Comparison of ENCODE assay signal across 8 cellular contexts in the genomic region with DNA sequence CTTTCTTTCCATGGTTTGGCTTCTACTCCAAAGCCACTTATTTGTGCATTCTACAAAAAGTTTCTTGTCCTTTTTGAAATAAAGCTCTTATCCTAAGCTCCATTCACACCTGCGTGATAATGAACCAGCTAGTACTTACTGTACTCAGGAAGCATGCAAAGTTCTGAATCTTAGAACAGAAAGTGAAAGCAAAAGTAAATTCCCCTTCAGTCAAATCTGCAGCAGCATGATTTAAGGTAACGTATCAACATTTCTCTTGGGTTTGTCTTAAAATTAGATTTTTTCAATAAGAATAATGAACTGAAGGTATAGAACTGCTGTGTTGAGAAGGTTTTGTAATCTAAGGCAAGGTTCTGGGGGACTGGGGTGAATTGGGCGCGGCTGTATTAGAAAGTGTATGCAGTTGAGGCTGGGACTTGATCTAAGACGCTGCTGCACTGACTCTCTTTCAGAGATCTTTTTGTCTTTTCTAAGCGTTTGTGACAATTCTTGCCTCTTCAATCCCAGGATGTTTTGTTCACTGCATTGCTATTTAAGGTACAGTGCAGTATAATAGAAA. TPM values are rescaled to one million over a fixed set of nuclear protein-coding genes. Genes with fewer than 3 reads are reported as not detected.
DNase-seq lines count a peak whose midpoint lies in the region; ATAC-seq, FAIRE-seq and TF ChIP-seq lines count a peak whose summit lies in the region.

A gene with protein sequence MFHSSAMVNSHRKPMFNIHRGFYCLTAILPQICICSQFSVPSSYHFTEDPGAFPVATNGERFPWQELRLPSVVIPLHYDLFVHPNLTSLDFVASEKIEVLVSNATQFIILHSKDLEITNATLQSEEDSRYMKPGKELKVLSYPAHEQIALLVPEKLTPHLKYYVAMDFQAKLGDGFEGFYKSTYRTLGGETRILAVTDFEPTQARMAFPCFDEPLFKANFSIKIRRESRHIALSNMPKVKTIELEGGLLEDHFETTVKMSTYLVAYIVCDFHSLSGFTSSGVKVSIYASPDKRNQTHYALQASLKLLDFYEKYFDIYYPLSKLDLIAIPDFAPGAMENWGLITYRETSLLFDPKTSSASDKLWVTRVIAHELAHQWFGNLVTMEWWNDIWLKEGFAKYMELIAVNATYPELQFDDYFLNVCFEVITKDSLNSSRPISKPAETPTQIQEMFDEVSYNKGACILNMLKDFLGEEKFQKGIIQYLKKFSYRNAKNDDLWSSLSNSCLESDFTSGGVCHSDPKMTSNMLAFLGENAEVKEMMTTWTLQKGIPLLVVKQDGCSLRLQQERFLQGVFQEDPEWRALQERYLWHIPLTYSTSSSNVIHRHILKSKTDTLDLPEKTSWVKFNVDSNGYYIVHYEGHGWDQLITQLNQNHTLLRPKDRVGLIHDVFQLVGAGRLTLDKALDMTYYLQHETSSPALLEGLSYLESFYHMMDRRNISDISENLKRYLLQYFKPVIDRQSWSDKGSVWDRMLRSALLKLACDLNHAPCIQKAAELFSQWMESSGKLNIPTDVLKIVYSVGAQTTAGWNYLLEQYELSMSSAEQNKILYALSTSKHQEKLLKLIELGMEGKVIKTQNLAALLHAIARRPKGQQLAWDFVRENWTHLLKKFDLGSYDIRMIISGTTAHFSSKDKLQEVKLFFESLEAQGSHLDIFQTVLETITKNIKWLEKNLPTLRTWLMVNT (plus strand): TSS at position 209 of the 559 bp plus-strand sequence. CDS start 3,186 bp downstream, outside the sequence.

- FAIRE-seq in GM12878 (lab: Jason Lieb, UNC) (peak; percentile 7), kidney (lab: Jason Lieb, UNC) (peak; percentile 46)

- ATAC-seq in GM18511 (IDR thresholded peaks at IDR 0.05; ENCODE audit: unreplicated experiment) (peak; percentile 66), HG03025 (IDR thresholded peaks at IDR 0.05; ENCODE audit: low FRiP score, unreplicated experiment) (peak; percentile 47), GM12878 (peak; percentile 58)
- ATAC-seq in stimulated activated naive CD8-positive, alpha-beta T cell treated with anti-CD3 and anti-CD28 coated beads, Interleukin-15, Interleukin-2, amounts not matched to agents 100 U/mL and 50 U/mL, for 24 hours, result peak; percentile 29

- SMC1A ChIA-PET in GM12878 (lab: Charles Lee; ENCODE audit: uncharacterized antibody, unreplicated experiment), result interaction anchor here (0.8 to 10.5 kb wide), 20 partner anchors 7 to 266 kb away, joined by 3 to 169 read pairs (median 6); a partner anchor contains a TSS

- RAD21 ChIA-PET in GM12878 (lab: Charles Lee; ENCODE audit: unreplicated experiment), result interaction anchor here (0.9 to 12.0 kb wide), 14 partner anchors 8 to 121 kb away, joined by 3 to 142 read pairs (median 8); a partner anchor contains a TSS

- no peak for TF ChIP-seq POLR2A in GM12878 (IDR thresholded peaks at IDR 0.05; ENCODE audit: low read depth, low read length)

- BruUV-seq in GM12878 (replicated peaks; lab: Mats Ljungman, UMichigan), result no TSS peak

- no peaks in the 10 kb centered on the region for H4K20me1 ChIP-seq in GM12878 (ENCODE audit: control insufficient read depth, insufficient read depth)

- TF ChIP-seq CTCF in AG10803 (conservative IDR thresholded peaks at IDR 0.05; ENCODE audit: low read length) (no peak), GM12878 (IDR thresholded peaks at IDR 0.05 in 2 of 3, conservative IDR thresholded peaks at IDR 0.05 in 1 of 3; ENCODE audit: control insufficient read depth in 2 of 3, extremely low read depth in 1 of 3, insufficient read depth in 1 of 3, low read depth in 3 of 3, low read length in 3 of 3) (no peak), kidney (IDR thresholded peaks at IDR 0.05; ENCODE audit: borderline replicate concordance, extremely low read depth, insufficient read depth) (no peak)

- CTCF ChIA-PET in GM12878 (lab: Yijun Ruan, JAX), result interaction anchor here (1.0 to 4.1 kb wide), 12 partner anchors 7 to 284 kb away, joined by 3 to 22 read pairs (median 4); no protein-coding TSS in a partner anchor

- H3K4me3 ChIP-seq in AG10803 (ENCODE audit: low read length) (peak within 1 kb of the TSS; percentile 59), GM12878 (peak within 1 kb of the TSS; percentile 86), kidney (ENCODE audit: low read length in 2 of 2) (peak within 1 kb of the TSS; percentile 81 to 95)

- intact Hi-C loops in GM12878 (cut with micrococcal nuclease; ENCODE audit: unreplicated experiment), result no loop called here
- intact Hi-C loops in kidney (cut with DNase I), result no loop called here

- H3K4me2 ChIP-seq in GM12878 (ENCODE audit: control insufficient read depth, insufficient read depth), result peak within 1 kb of the TSS; percentile 96

- TF ChIP-seq RAD21 in GM12878 (IDR thresholded peaks at IDR 0.05; ENCODE audit: insufficient read depth, low read depth, low read length), result no peak

- peaks cover 54% of the 10 kb centered on the region for H3K79me2 ChIP-seq in GM12878 (ENCODE audit: control insufficient read depth, insufficient read depth, low read length)

- H3K9me3 ChIP-seq in GM12878 (replicated peaks; ENCODE audit: control insufficient read depth, insufficient read depth, low read length) (no peaks in the 10 kb centered on the region), kidney (ENCODE audit: control insufficient read depth in 1 of 2, low read length in 2 of 2) (no peaks in the 10 kb centered on the region)

- H2AFZ ChIP-seq in GM12878 (ENCODE audit: control insufficient read depth, low read depth, low read length), result peak within 1 kb of the TSS; percentile 89

- H3K27ac ChIP-seq in GM12878 (ENCODE audit: control insufficient read depth, insufficient read depth) (peak within 1 kb of the TSS; percentile 86), kidney (ENCODE audit: low read depth in 2 of 2, low read length in 2 of 2) (peak within 1 kb of the TSS; percentile 30 to 43)

- H3K36me3 ChIP-seq in GM12878 (ENCODE audit: control insufficient read depth in 2 of 2, insufficient read depth in 2 of 2, low read length in 1 of 2) (peaks cover 0 to 12% of the 10 kb centered on the region in 2 experiments; a peak in 3 of 4 replicates), kidney (ENCODE audit: control insufficient read depth in 1 of 2, insufficient read depth in 2 of 2, low read length in 2 of 2) (peaks cover 0 to under 1% of the 10 kb centered on the region in 2 donors)

- H3K9ac ChIP-seq in GM12878 (ENCODE audit: control insufficient read depth, insufficient read depth, low read length) (peak within 1 kb of the TSS; percentile 76), kidney (ENCODE audit: low read length in 2 of 2) (peak within 1 kb of the TSS; percentile 27 to 60)

- DNase-seq in AG10803 (ENCODE audit: low read depth), result peak; percentile 37
- peak; percentile 16 to 66 for DNase-seq in NOMO-1 (lab: John Stamatoyannopoulos, UW; ENCODE audit: unreplicated experiment in 2 of 2)
- DNase-seq in GM12878 (ENCODE audit: low read depth, low spot score), result no peak
- no peak for DNase-seq in kidney
- no peak for DNase-seq in stimulated activated naive CD8-positive, alpha-beta T cell treated with anti-CD3 and anti-CD28 coated beads, Interleukin-15, Interleukin-2, amounts not matched to agents 100 U/mL and 50 U/mL, for 24 hours
- DNase-seq in NCI-H524 treated with DMSO at 0.1 percent for 48 hours (lab: John Stamatoyannopoulos, UW), result no peak

- in situ Hi-C loops in GM12878 (cut with MboI), result no loop called here

- POLR2A ChIA-PET in GM12878 (lab: Charles Lee), result interaction anchor here (1.0 to 3.3 kb wide), 13 partner anchors 8 to 96 kb away, joined by 3 to 25 read pairs (median 7); a partner anchor contains a TSS

- peak in 1 of 2 experiments; percentile 35; a peak in 1 of 4 replicates for TF ChIP-seq EP300 in GM12878 (IDR thresholded peaks at IDR 0.05; ENCODE audit: borderline replicate concordance in 1 of 2, control insufficient read depth in 1 of 2, low read depth in 2 of 2, low read length in 2 of 2)

- H3K4me1 ChIP-seq in GM12878 (ENCODE audit: control insufficient read depth, insufficient read depth, low read length), result peaks cover 33% of the 10 kb centered on the region
- peaks cover 0 to 5% of the 10 kb centered on the region in 2 donors for H3K4me1 ChIP-seq in kidney (ENCODE audit: control insufficient read depth in 1 of 2, insufficient read depth in 1 of 2, low read depth in 1 of 2, low read length in 2 of 2)

- WGBS in GM12878 (ENCODE audit: insufficient coverage, insufficient replicate concordance, low lambda C conversion rate, missing lambda C conversion rate), result 0% methylated on average over 6 of the region's 6 CpGs

- no peaks in the 10 kb centered on the region for H3K27me3 ChIP-seq in GM12878 (replicated peaks in 1 of 2; ENCODE audit: control insufficient read depth in 2 of 2, insufficient read depth in 2 of 2, low read length in 1 of 2)

TF ChIP-seq in GM12878, 131 proteins besides CTCF, POLR2A, EP300 and RAD21 (continues in another document):
- TF ChIP-seq, protein P1, sequence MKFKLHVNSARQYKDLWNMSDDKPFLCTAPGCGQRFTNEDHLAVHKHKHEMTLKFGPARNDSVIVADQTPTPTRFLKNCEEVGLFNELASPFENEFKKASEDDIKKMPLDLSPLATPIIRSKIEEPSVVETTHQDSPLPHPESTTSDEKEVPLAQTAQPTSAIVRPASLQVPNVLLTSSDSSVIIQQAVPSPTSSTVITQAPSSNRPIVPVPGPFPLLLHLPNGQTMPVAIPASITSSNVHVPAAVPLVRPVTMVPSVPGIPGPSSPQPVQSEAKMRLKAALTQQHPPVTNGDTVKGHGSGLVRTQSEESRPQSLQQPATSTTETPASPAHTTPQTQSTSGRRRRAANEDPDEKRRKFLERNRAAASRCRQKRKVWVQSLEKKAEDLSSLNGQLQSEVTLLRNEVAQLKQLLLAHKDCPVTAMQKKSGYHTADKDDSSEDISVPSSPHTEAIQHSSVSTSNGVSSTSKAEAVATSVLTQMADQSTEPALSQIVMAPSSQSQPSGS (IDR thresholded peaks at IDR 0.05; ENCODE audit: low read length), result 0 out of 2 replicates have a peak, but pooled peaks have one; percentile 49

RNA-seq across cellular contexts. Expression of the gene that starts here (rescaled TPM):
- 386 and 388 TPM in 2 replicates for total RNA-seq in GM12878 (2013; cell fraction: nucleolus; rRNA removed)
- 12.0 and 16.5 TPM in 2 replicates for total RNA-seq in GM12878 (2014; rRNA removed)
- 17.8 and 19.4 TPM in 2 replicates for total RNA-seq in GM12878 (2014; rRNA removed; fragmentation: Illumina TruSeq; extraction: Trizol)
- total RNA-seq in GM12878 (2021), result 11.2 and 12.3 TPM in 2 replicates
- polyA plus RNA-seq in GM12878 (2011; ENCODE audit: low read depth), result 5.1 TPM
- polyA plus RNA-seq in GM12878 (2011; rRNA removed), result 28.7 and 35.5 TPM in 2 replicates
- polyA plus RNA-seq in GM12878 (2011; cell fraction: cytosol; rRNA removed), result 11.2 and 12.6 TPM in 2 replicates
- polyA plus RNA-seq in GM12878 (2011; cell fraction: nucleus; rRNA removed), result 38.6 and 38.7 TPM in 2 replicates
- polyA plus RNA-seq in GM12878 (2012), result 7.5 and 7.9 TPM in 2 replicates
- 11.5 and 16.0 TPM in 2 replicates for polyA plus RNA-seq in GM12878 (2014; fragmentation: Illumina TruSeq; extraction: Trizol)
- 1 to 10 TPM; 4.0 to 4.3 TPM for polyA plus RNA-seq in GM12878 (2014; fragmentation: Nextera tagmentation; extraction: Ambion mirVana)
- polyA plus RNA-seq in GM12878 (2014; rRNA removed), result 7.7 and 12.6 TPM in 2 replicates
- polyA plus RNA-seq in GM12878 (2016; fragmentation: Nextera tagmentation; extraction: Ambion mirVana), result 1 to 10 TPM; 7.6 to 9.5 TPM
- 56.5 and 63.2 TPM in 2 replicates for polyA minus RNA-seq in GM12878 (2011; rRNA and poly(A)+ RNA removed)
- 12.3 and 12.4 TPM in 2 replicates for polyA minus RNA-seq in GM12878 (2011; cell fraction: cytosol; rRNA and poly(A)+ RNA removed)
- 89.2 and 126 TPM in 2 replicates for polyA minus RNA-seq in GM12878 (2011; cell fraction: nucleus; rRNA and poly(A)+ RNA removed)
- 8.2 TPM for total RNA-seq in kidney
- polyA plus RNA-seq in kidney (ENCODE audit: insufficient read depth, low read depth, low replicate concordance), result 13.8 TPM

Comparison
In these comparisons a context has a peak if more than half of its experiments do, and no peak if none do; other contexts are left out.
1. DNase-seq: peak in AG10803 (single experiment) and NOMO-1 (2 of 2); none in GM12878 (single experiment), kidney (single experiment), stimulated activated naive CD8-positive, alpha-beta T cell treated with anti-CD3 and anti-CD28 coated beads, Interleukin-15, Interleukin-2, amounts not matched to agents 100 U/mL and 50 U/mL, for 24 hours (single experiment) and NCI-H524 treated with DMSO at 0.1 percent for 48 hours (single experiment).
2. Peak in every context shown above with its lines, with median percentiles within 50 percentile points of each other: H3K4me3 ChIP-seq and ATAC-seq.